9 cellular contexts compared by ENCODE assay signal in the genomic region with DNA sequence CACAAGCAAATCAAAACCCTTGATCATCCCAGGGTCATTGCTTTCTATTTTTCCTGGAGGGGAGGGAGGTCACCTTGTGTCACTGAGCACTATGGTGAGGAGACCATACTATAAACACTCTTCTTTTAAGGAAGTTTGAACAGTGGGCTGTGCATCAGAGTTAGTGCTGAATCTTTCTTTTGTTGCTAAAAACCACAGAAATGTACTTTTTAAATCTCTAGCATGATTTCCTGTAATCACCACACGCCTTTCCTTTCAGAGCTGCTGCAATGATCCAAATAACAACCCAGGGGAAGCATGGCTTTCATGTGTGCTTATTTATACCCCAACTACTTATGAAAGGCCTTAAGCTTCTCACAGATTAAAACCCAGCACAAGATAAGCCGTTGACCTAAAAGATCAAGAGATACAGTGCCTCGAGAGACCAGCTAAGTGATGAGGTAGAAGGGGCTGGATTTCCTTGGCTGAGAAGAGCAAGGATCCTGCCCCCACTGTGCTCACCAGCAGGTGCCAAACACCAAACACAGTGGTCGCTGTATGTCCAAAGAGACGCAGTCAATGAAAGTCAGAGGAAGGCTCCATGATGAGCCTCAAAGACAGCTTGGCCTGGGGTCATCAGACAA. TPM values are rescaled to one million over a fixed set of nuclear protein-coding genes. Genes with fewer than 3 reads are reported as not detected.
DNase-seq lines count a peak whose midpoint lies in the region; ATAC-seq and TF ChIP-seq lines count a peak whose summit lies in the region.
"Had no signal": no experiment of that assay in that cellular context is flagged by ENCODE, and none has a peak within 500 bp of the region (broad histone marks: within the 10 kb centered on the region; RNA-seq: fewer than 3 reads in every experiment).

No MANE protein-coding gene starts in this region.

- H3K27me3 ChIP-seq in Peyer's patch (no peaks in the 10 kb centered on the region), mammary epithelial cell (ENCODE audit: insufficient read depth, low read length) (no peaks in the 10 kb centered on the region), parathyroid adenoma (ENCODE audit: control insufficient read depth, insufficient read depth, low read length) (no peaks in the 10 kb centered on the region)

- TF ChIP-seq CTCF in Peyer's patch (IDR thresholded peaks at IDR 0.05) (no peak), mammary epithelial cell (conservative IDR thresholded peaks at IDR 0.05 in 1 of 2, IDR thresholded peaks at IDR 0.05 in 1 of 2; ENCODE audit: extremely low read depth in 1 of 2, insufficient read depth in 1 of 2, low read depth in 1 of 2, low read length in 2 of 2) (no peak), parathyroid adenoma (IDR thresholded peaks at IDR 0.05) (no peak)

- CTCF ChIA-PET in mammary epithelial cell (lab: Charles Lee; ENCODE audit: low non-redundant PET): no interaction called here

- intact Hi-C loops in mammary epithelial cell (cut with micrococcal nuclease): loop anchor here (10.0 kb wide), 1 partner anchor 101 kb away; no protein-coding TSS in a partner anchor

- no peak overlapping the region for H2AFZ ChIP-seq in mammary epithelial cell (ENCODE audit: low read depth, low read length)
- H2AFZ ChIP-seq in parathyroid adenoma: no peak overlapping the region

- no TSS peak for BruUV-seq in mammary epithelial cell (replicated peaks; lab: Mats Ljungman, UMichigan)

- H3K36me3 ChIP-seq in Peyer's patch (no peaks in the 10 kb centered on the region), mammary epithelial cell (ENCODE audit: insufficient read depth, low read length) (no peaks in the 10 kb centered on the region), parathyroid adenoma (ENCODE audit: control insufficient read depth, insufficient read depth, low read length) (no peaks in the 10 kb centered on the region)

- H3K4me2 ChIP-seq in mammary epithelial cell (ENCODE audit: insufficient read depth, low read depth, low read length) (peak overlapping the region; percentile 1), parathyroid adenoma (ENCODE audit: low read length) (no peak overlapping the region)

- dilution Hi-C loops in mammary epithelial cell (cut with HindIII; ENCODE audit: low sequenced_read_pairs): loop anchor here (5.0 to 10.0 kb wide), 2 partner anchors 46 to 61 kb away; no protein-coding TSS in a partner anchor

- no peak overlapping the region for H3K4me3 ChIP-seq in Peyer's patch
- no peak overlapping the region for H3K4me3 ChIP-seq in mammary epithelial cell (replicated peaks in 1 of 3; ENCODE audit: insufficient read depth in 1 of 3, low read depth in 2 of 3, low read length in 3 of 3)
- H3K4me3 ChIP-seq in parathyroid adenoma (ENCODE audit: low read depth, low read length): no peak overlapping the region

- in situ Hi-C loops in mammary epithelial cell (cut with MboI; ENCODE audit: low sequenced_read_pairs in 2 of 2): no loop called here

- WGBS in mammary epithelial cell (ENCODE audit: low coverage, missing lambda C conversion rate): 70% methylated on average over 5 of the region's 5 CpGs

- DNase-seq in Peyer's patch (peak in 2 of 3 donors; percentile 28 to 60), mammary epithelial cell (no peak), amniotic stem cell (lab: John Stamatoyannopoulos, UW) (no peak), RKO (ENCODE audit: low spot score) (no peak)
- DNase-seq: NCI-H1694 treated with DMSO at 0.1 percent for 48 hours had no signal

- peak overlapping the region; percentile 62 to 83 (median 75) for H3K27ac ChIP-seq in Peyer's patch
- H3K27ac ChIP-seq in mammary epithelial cell (ENCODE audit: insufficient read depth, low read depth, low read length): peak overlapping the region; percentile 1
- peak overlapping the region; percentile 29 for H3K27ac ChIP-seq in parathyroid adenoma

- peak; percentile 46 for ATAC-seq in GM18498 (IDR thresholded peaks at IDR 0.05; ENCODE audit: unreplicated experiment)
- ATAC-seq in SK-N-SH treated with all-trans-retinoic acid at 6 μM for 48 hours: no peak
- no peak for ATAC-seq in HG02678 (IDR thresholded peaks at IDR 0.05; ENCODE audit: unreplicated experiment)

- H3K79me2 ChIP-seq in mammary epithelial cell (ENCODE audit: insufficient read depth, low read length) (no peaks in the 10 kb centered on the region), parathyroid adenoma (no peaks in the 10 kb centered on the region)

- peaks cover 0 to 16% (median 9%) of the 10 kb centered on the region in 4 donors for H3K4me1 ChIP-seq in Peyer's patch
- peaks cover 46% of the 10 kb centered on the region for H3K4me1 ChIP-seq in mammary epithelial cell (ENCODE audit: insufficient read depth, low read length)
- no peaks in the 10 kb centered on the region for H3K4me1 ChIP-seq in parathyroid adenoma

- H3K9ac ChIP-seq in mammary epithelial cell (ENCODE audit: insufficient read depth, low read length) (no peak overlapping the region), parathyroid adenoma (no peak overlapping the region)

- TF ChIP-seq POLR2A in Peyer's patch (IDR thresholded peaks at IDR 0.05): no peak

- no peaks in the 10 kb centered on the region for H3K9me3 ChIP-seq in Peyer's patch
- H3K9me3 ChIP-seq in mammary epithelial cell (replicated peaks; ENCODE audit: insufficient read depth, low read length): no peaks in the 10 kb centered on the region
- H3K9me3 ChIP-seq in parathyroid adenoma (ENCODE audit: control insufficient read depth, low read length): no peaks in the 10 kb centered on the region

- no peaks in the 10 kb centered on the region for H4K20me1 ChIP-seq in mammary epithelial cell (ENCODE audit: insufficient read depth, low read length)

TF ChIP-seq in SK-N-SH treated with all-trans-retinoic acid at 6 μM for 48 hours, 23 proteins besides CTCF, POLR2A, EP300 and RAD21:
- TF ChIP-seq GLIS3 (CRISPR knock-in tag; IDR thresholded peaks at IDR 0.05) (no peak), SNAI2 (CRISPR knock-in tag; IDR thresholded peaks at IDR 0.05) (no peak), CSDC2 (CRISPR knock-in tag; IDR thresholded peaks at IDR 0.05) (no peak)
- TF ChIP-seq, protein P1, sequence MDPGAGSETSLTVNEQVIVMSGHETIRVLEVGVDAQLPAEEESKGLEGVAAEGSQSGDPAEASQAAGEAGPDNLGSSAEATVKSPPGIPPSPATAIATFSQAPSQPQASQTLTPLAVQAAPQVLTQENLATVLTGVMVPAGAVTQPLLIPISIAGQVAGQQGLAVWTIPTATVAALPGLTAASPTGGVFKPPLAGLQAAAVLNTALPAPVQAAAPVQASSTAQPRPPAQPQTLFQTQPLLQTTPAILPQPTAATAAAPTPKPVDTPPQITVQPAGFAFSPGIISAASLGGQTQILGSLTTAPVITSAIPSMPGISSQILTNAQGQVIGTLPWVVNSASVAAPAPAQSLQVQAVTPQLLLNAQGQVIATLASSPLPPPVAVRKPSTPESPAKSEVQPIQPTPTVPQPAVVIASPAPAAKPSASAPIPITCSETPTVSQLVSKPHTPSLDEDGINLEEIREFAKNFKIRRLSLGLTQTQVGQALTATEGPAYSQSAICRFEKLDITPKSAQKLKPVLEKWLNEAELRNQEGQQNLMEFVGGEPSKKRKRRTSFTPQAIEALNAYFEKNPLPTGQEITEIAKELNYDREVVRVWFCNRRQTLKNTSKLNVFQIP (CRISPR knock-in tag; IDR thresholded peaks at IDR 0.05; ENCODE audit: borderline replicate concordance, low read depth): no peak
- TF ChIP-seq, protein P2, sequence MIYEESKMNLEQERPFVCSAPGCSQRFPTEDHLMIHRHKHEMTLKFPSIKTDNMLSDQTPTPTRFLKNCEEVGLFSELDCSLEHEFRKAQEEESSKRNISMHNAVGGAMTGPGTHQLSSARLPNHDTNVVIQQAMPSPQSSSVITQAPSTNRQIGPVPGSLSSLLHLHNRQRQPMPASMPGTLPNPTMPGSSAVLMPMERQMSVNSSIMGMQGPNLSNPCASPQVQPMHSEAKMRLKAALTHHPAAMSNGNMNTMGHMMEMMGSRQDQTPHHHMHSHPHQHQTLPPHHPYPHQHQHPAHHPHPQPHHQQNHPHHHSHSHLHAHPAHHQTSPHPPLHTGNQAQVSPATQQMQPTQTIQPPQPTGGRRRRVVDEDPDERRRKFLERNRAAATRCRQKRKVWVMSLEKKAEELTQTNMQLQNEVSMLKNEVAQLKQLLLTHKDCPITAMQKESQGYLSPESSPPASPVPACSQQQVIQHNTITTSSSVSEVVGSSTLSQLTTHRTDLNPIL (CRISPR knock-in tag; IDR thresholded peaks at IDR 0.05; ENCODE audit: low read depth): no peak

RNA-seq across cellular contexts. Expression of a gene that starts 34.7 kb away (rescaled TPM):
- 10 to 100 TPM; 32.2 to 85.4 (median 55.0) TPM for total RNA-seq in Peyer's patch
- 10 to 100 TPM in 1 of 2 donors, 1 to 10 TPM in 1; 9.7 to 20.7 TPM for total RNA-seq in mammary epithelial cell
- polyA plus RNA-seq in mammary epithelial cell: 11.5 TPM
- 16.4 TPM for polyA minus RNA-seq in mammary epithelial cell

RNA-seq across cellular contexts. Expression of a gene that starts 59.3 kb away (rescaled TPM):
- 1,000 to 10,000 TPM; 3,771 to 5,073 (median 4,495) TPM for total RNA-seq in Peyer's patch
- 1,000 to 10,000 TPM; 3,165 to 4,185 TPM for total RNA-seq in mammary epithelial cell
- polyA plus RNA-seq in mammary epithelial cell: 9,658 TPM
- 1,882 TPM for polyA minus RNA-seq in mammary epithelial cell

Comparison
In these comparisons a context has a peak if more than half of its experiments do, and no peak if none do; other contexts are left out.
1. DNase-seq: peak in Peyer's patch (2 of 3); none in mammary epithelial cell (single experiment), amniotic stem cell (single experiment) and RKO (single experiment).
2. H3K27ac ChIP-seq: peak in every context shown above with its lines; median percentile 75 in Peyer's patch; 29 in parathyroid adenoma; 1 in mammary epithelial cell.